Comparison of ENCODE assay signal across 2 cellular contexts in the genomic region with DNA sequence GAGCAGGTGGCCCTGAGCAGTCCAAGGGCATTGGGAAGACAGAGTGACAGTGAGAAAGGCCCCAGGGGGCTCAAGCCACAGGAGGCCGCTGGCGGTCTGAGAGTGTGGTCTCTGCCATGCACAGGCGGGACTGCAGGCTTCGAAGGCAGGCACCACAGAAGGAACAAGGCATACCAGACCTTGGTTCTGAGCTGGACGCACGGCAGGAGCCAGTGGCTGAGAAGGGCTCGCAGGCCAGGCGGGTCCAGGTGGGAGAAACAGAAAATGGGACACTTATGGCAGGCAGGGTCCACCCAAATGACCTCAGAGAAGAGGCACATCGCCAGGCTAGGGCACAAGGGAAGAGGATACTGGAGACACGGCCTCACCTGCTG.
A peak's percentile ranks its signal among the peaks of the same experiment; 100 is the strongest.
TF ChIP-seq lines count a peak whose summit lies in the region.

No MANE protein-coding gene starts in this region.

TF ChIP-seq in HepG2, 621 proteins besides CTCF, POLR2A, EP300 and RAD21:
- TF ChIP-seq, protein P1, sequence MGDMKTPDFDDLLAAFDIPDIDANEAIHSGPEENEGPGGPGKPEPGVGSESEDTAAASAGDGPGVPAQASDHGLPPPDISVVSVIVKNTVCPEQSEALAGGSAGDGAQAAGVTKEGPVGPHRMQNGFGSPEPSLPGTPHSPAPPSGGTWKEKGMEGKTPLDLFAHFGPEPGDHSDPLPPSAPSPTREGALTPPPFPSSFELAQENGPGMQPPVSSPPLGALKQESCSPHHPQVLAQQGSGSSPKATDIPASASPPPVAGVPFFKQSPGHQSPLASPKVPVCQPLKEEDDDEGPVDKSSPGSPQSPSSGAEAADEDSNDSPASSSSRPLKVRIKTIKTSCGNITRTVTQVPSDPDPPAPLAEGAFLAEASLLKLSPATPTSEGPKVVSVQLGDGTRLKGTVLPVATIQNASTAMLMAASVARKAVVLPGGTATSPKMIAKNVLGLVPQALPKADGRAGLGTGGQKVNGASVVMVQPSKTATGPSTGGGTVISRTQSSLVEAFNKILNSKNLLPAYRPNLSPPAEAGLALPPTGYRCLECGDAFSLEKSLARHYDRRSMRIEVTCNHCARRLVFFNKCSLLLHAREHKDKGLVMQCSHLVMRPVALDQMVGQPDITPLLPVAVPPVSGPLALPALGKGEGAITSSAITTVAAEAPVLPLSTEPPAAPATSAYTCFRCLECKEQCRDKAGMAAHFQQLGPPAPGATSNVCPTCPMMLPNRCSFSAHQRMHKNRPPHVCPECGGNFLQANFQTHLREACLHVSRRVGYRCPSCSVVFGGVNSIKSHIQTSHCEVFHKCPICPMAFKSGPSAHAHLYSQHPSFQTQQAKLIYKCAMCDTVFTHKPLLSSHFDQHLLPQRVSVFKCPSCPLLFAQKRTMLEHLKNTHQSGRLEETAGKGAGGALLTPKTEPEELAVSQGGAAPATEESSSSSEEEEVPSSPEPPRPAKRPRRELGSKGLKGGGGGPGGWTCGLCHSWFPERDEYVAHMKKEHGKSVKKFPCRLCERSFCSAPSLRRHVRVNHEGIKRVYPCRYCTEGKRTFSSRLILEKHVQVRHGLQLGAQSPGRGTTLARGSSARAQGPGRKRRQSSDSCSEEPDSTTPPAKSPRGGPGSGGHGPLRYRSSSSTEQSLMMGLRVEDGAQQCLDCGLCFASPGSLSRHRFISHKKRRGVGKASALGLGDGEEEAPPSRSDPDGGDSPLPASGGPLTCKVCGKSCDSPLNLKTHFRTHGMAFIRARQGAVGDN (CRISPR knock-in tag; IDR thresholded peaks at IDR 0.05) = peak; percentile 36; the same call in 1 of the 2 replicates
- TF ChIP-seq ARNT (IDR thresholded peaks at IDR 0.05) (no peak), ZNF138 (CRISPR knock-in tag; IDR thresholded peaks at IDR 0.05; ENCODE audit: low read depth) (no peak), ZNF501 (CRISPR knock-in tag; IDR thresholded peaks at IDR 0.05) (no peak), ZNF343 (CRISPR knock-in tag; IDR thresholded peaks at IDR 0.05) (no peak), GABPA (IDR thresholded peaks at IDR 0.05; ENCODE audit: low read depth, low read length) (no peak), GABPA (CRISPR knock-in tag; IDR thresholded peaks at IDR 0.05; ENCODE audit: low read depth) (no peak), AGO2 (optimal IDR thresholded peaks at IDR 0.05; ENCODE audit: low read depth, low read length) (peak; percentile 26), MYC (CRISPR knock-in tag; IDR thresholded peaks at IDR 0.05; ENCODE audit: borderline replicate concordance) (0 out of 2 replicates have a peak, but pooled peaks have one; percentile 35), ZBTB42 (CRISPR knock-in tag; IDR thresholded peaks at IDR 0.05) (no peak), ZNF652 (CRISPR knock-in tag; IDR thresholded peaks at IDR 0.05; ENCODE audit: borderline replicate concordance, low read depth) (no peak)

TF ChIP-seq in GM12891, 5 proteins besides CTCF, POLR2A, EP300 and RAD21:
- TF ChIP-seq POLR2AphosphoS5 (IDR thresholded peaks at IDR 0.05; ENCODE audit: low read depth, low read length) (no peak), PAX5 (IDR thresholded peaks at IDR 0.05; ENCODE audit: insufficient read depth, low read length, severe bottlenecking) (no peak), TAF1 (IDR thresholded peaks at IDR 0.05; ENCODE audit: low read depth, low read length) (no peak)
